In the genomic region with DNA sequence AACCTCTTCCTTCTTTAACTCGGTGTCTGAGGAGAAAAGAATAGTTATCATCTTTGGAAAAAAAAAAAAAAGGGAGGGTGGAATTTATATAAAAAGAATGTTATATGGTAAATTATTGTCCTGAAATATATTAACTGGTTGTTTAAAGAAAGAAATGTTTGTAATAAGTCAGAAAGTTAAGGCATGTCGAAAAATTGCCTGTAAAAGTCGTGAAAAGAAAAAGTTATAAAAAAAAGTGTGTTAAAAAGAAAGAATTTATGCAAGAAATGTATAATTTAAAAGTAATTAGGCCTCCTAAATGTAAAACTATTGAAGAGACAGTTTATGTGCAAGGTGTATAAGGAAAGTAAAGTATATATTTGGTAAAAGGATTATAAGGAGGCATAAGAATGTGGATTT, we compare ENCODE assay signal across 6 cellular contexts.
DNase-seq lines count a peak whose midpoint lies in the region; ATAC-seq, FAIRE-seq and TF ChIP-seq lines count a peak whose summit lies in the region.
"Not testable (repeated sequence)": the region's sequence is repeated elsewhere in the genome, so short reads cannot be mapped to it uniquely, and the experiment has no call there.

No MANE protein-coding gene starts in this region.

- TF ChIP-seq EP300 in GM12878 (IDR thresholded peaks at IDR 0.05; ENCODE audit: borderline replicate concordance in 1 of 2, control insufficient read depth in 1 of 2, low read depth in 2 of 2, low read length in 2 of 2): not testable (repeated sequence)

- in situ Hi-C loops in GM12878 (cut with MboI): not testable (repeated sequence)

- peaks cover 36% of the 10 kb centered on the region for H3K4me1 Mint-ChIP-seq in GM23338
- H3K4me1 Mint-ChIP-seq in neural progenitor cell: not testable (repeated sequence)

- H4K20me1 ChIP-seq in GM23338 (replicated peaks; ENCODE audit: insufficient read depth); GM12878 (ENCODE audit: control insufficient read depth, insufficient read depth); neural progenitor cell (ENCODE audit: low read depth): not testable (repeated sequence)

- not testable (repeated sequence) for H3K9ac ChIP-seq in HUES64 (ENCODE audit: low read depth, low read length); GM12878 (ENCODE audit: control insufficient read depth, insufficient read depth, low read length); neural progenitor cell

- not testable (repeated sequence) for H3K4me3 ChIP-seq in GM23338; HUES64 (ENCODE audit: low read length); neural progenitor cell
- 0 out of 2 replicates have a peak overlapping the region, but pooled peaks have one; percentile 15 for H3K4me3 ChIP-seq in GM12878

- H3K27ac ChIP-seq in GM23338 (ENCODE audit: low read depth) (peak overlapping the region; percentile 9; the same call in 1 of the 2 replicates), HUES64 (ENCODE audit: low read depth, low read length) (peak overlapping the region; percentile 63; the same call in 1 of the 2 replicates)
- H3K27ac ChIP-seq in GM12878 (ENCODE audit: control insufficient read depth, insufficient read depth); neural progenitor cell: not testable (repeated sequence)

- H3K79me2 ChIP-seq in GM23338 (replicated peaks; ENCODE audit: insufficient read depth); GM12878 (ENCODE audit: control insufficient read depth, insufficient read depth, low read length); neural progenitor cell (ENCODE audit: low read depth): not testable (repeated sequence)

- not testable (repeated sequence) for H3K9me3 ChIP-seq in HUES64 (ENCODE audit: insufficient read depth, low read depth, low read length); GM12878 (replicated peaks; ENCODE audit: control insufficient read depth, insufficient read depth, low read length); neural progenitor cell (ENCODE audit: low read depth)

- H3F3A ChIP-seq in GM23338 (replicated peaks; ENCODE audit: low read depth); neural progenitor cell (ENCODE audit: low read depth): not testable (repeated sequence)

- H3K27me3 Mint-ChIP-seq in GM23338 (ENCODE audit: insufficient read depth, low read depth, poor library complexity); neural progenitor cell (ENCODE audit: insufficient read depth, low read depth): not testable (repeated sequence)

- DNase-seq in GM23338 (ENCODE audit: low spot score); GM12878 (ENCODE audit: low read depth, low spot score); neural progenitor cell (ENCODE audit: low spot score): not testable (repeated sequence)

- peak overlapping the region; percentile 86 for H3K27ac Mint-ChIP-seq in GM23338
- peak overlapping the region; percentile 26 for H3K27ac Mint-ChIP-seq in neural progenitor cell

- POLR2A ChIA-PET in GM12878 (lab: Charles Lee): interaction anchor here (0.6 to 6.7 kb wide), 5 partner anchors 23 to 129 kb away, joined by 3 to 54 read pairs (median 4); no protein-coding TSS in a partner anchor

- SMC1A ChIA-PET in GM12878 (lab: Charles Lee; ENCODE audit: uncharacterized antibody, unreplicated experiment): interaction anchor here (0.7 to 8.6 kb wide), 13 partner anchors 14 to 333 kb away, joined by 3 to 132 read pairs (median 4); partner anchors contain the start of gene SEMA6A

- ATAC-seq in GM23338, GM12878: not testable (repeated sequence)

- FAIRE-seq in TTC549 (lab: Jason Lieb, UNC) (peak; percentile 23), endometrium (lab: Jason Lieb, UNC) (peak; percentile 15)
- not testable (repeated sequence) for FAIRE-seq in GM12878 (lab: Jason Lieb, UNC)

- H3K4me2 ChIP-seq in GM23338: peak overlapping the region; percentile 30; the same call in 1 of the 2 replicates
- H3K4me2 ChIP-seq in GM12878 (ENCODE audit: control insufficient read depth, insufficient read depth): 0 out of 2 replicates have a peak overlapping the region, but pooled peaks have one; percentile 7
- H3K4me2 ChIP-seq in neural progenitor cell: not testable (repeated sequence)

- H3K9me3 Mint-ChIP-seq in GM23338: peaks cover 12% of the 10 kb centered on the region; the same call in 2 of the 3 replicates
- H3K9me3 Mint-ChIP-seq in neural progenitor cell: not testable (repeated sequence)

- H3K27me3 ChIP-seq in GM23338 (ENCODE audit: insufficient read depth); HUES64 (ENCODE audit: insufficient read depth, low read length); GM12878 (replicated peaks in 1 of 2; ENCODE audit: control insufficient read depth in 2 of 2, insufficient read depth in 2 of 2, low read length in 1 of 2); neural progenitor cell: not testable (repeated sequence)

- CTCF ChIA-PET in GM12878 (lab: Yijun Ruan, JAX): interaction anchor here (0.6 to 3.6 kb wide), 6 partner anchors 9 to 156 kb away, joined by 3 to 20 read pairs (median 4); partner anchors contain the start of gene SEMA6A

- H3K36me3 Mint-ChIP-seq in GM23338 (ENCODE audit: low read depth): peaks cover 15% of the 10 kb centered on the region
- not testable (repeated sequence) for H3K36me3 Mint-ChIP-seq in neural progenitor cell

- RAD21 ChIA-PET in GM12878 (lab: Charles Lee; ENCODE audit: unreplicated experiment): interaction anchor here (0.6 to 9.8 kb wide), 12 partner anchors 9 to 128 kb away, joined by 3 to 134 read pairs (median 4); no protein-coding TSS in a partner anchor

- H3K4me1 ChIP-seq in GM23338 (ENCODE audit: insufficient read depth) (peaks cover 29% of the 10 kb centered on the region), HUES64 (ENCODE audit: insufficient read depth, low read length) (peaks cover 30% of the 10 kb centered on the region), GM12878 (ENCODE audit: control insufficient read depth, insufficient read depth, low read length) (peaks cover 40% of the 10 kb centered on the region)
- not testable (repeated sequence) for H3K4me1 ChIP-seq in neural progenitor cell

- H3K9me2 ChIP-seq in GM23338 (ENCODE audit: insufficient read depth): not testable (repeated sequence)

- not testable (repeated sequence) for H2AFZ ChIP-seq in GM23338; GM12878 (ENCODE audit: control insufficient read depth, low read depth, low read length); neural progenitor cell (replicated peaks)

- not testable (repeated sequence) for TF ChIP-seq POLR2A in GM12878 (IDR thresholded peaks at IDR 0.05; ENCODE audit: low read depth, low read length)

- not testable (repeated sequence) for H3K36me3 ChIP-seq in GM23338 (ENCODE audit: insufficient read depth); HUES64 (ENCODE audit: insufficient read depth, low read length); GM12878 (ENCODE audit: control insufficient read depth in 2 of 2, insufficient read depth in 2 of 2, low read length in 1 of 2); neural progenitor cell

- TF ChIP-seq CTCF in GM23338 (conservative IDR thresholded peaks at IDR 0.05; ENCODE audit: low read depth in 2 of 2); GM12878 (IDR thresholded peaks at IDR 0.05 in 2 of 3, conservative IDR thresholded peaks at IDR 0.05 in 1 of 3; ENCODE audit: control insufficient read depth in 2 of 3, extremely low read depth in 1 of 3, insufficient read depth in 1 of 3, low read depth in 3 of 3, low read length in 3 of 3); neural progenitor cell (IDR thresholded peaks at IDR 0.05): not testable (repeated sequence)

- TF ChIP-seq RAD21 in GM12878 (IDR thresholded peaks at IDR 0.05; ENCODE audit: insufficient read depth, low read depth, low read length): not testable (repeated sequence)

- 56% methylated on average over 3 of the region's 3 CpGs for WGBS in HUES64
- WGBS in GM12878 (ENCODE audit: insufficient coverage, insufficient replicate concordance, low lambda C conversion rate, missing lambda C conversion rate): 95% methylated on average over 2 of the region's 3 CpGs

- H3K4me3 Mint-ChIP-seq in GM23338, neural progenitor cell: not testable (repeated sequence)

- intact Hi-C loops in GM12878 (cut with micrococcal nuclease; ENCODE audit: unreplicated experiment): loop anchor here (2.0 to 5.0 kb wide), 3 partner anchors 24 to 53 kb away; no protein-coding TSS in a partner anchor

- TSS peak; percentile 83 for BruUV-seq in GM12878 (replicated peaks; lab: Mats Ljungman, UMichigan)
